Comparison of ENCODE assay signal across 16 cellular contexts in genomic region chr15:60212536-60212935, GRCh38.
A peak's percentile ranks its signal among the peaks of the same experiment; 100 is the strongest.
DNase-seq lines count a peak whose midpoint lies in the region; ATAC-seq and TF ChIP-seq lines count a peak whose summit lies in the region.
"Had no signal": no experiment of that assay in that cellular context is flagged by ENCODE, and none has a peak within 500 bp of the region (broad histone marks: within the 10 kb centered on the region; RNA-seq: fewer than 3 reads in every experiment).

No MANE protein-coding gene starts in this region.

- intact Hi-C loops in prostate gland (cut with DNase I) = no loop called here

- no peak overlapping the region for H3K4me3 ChIP-seq in GM23248
- no peak overlapping the region for H3K4me3 ChIP-seq in prostate gland
- H3K4me3 ChIP-seq: lower lobe of right lung, smooth muscle cell, thoracic aorta had no signal

- H2AFZ ChIP-seq in GM23248 = no peak overlapping the region

- in situ Hi-C loops in GM23248 (cut with MboI) = no loop called here

- H3K9me3 ChIP-seq in GM23248 (ENCODE audit: low read depth) = no peaks in the 10 kb centered on the region
- no peaks in the 10 kb centered on the region for H3K9me3 ChIP-seq in prostate gland
- H3K9me3 ChIP-seq: lower lobe of right lung, thoracic aorta had no signal

- ATAC-seq in GM21423 (IDR thresholded peaks at IDR 0.05; ENCODE audit: unreplicated experiment) = no peak
- ATAC-seq: activated CD4-positive, alpha-beta T cell treated with anti-CD3 and anti-CD28 coated beads for 36 hours; activated T-cell treated with anti-CD3 and anti-CD28 coated beads, Interleukin-2, amount 50 U/mL, for 72 hours; lower lobe of right lung had no signal

- H3K9me2 ChIP-seq in GM23248 (ENCODE audit: insufficient read depth) = no peaks in the 10 kb centered on the region

- no peak for TF ChIP-seq POLR2A in prostate gland (IDR thresholded peaks at IDR 0.05)

- peak; percentile 28 for DNase-seq in GM23248
- peak; percentile 73 for DNase-seq in M059J (ENCODE audit: low read depth)
- peak; percentile 48 for DNase-seq in astrocyte of the hippocampus (ENCODE audit: low read depth, low spot score)
- peak; percentile 36 for DNase-seq in non-pigmented ciliary epithelial cell (ENCODE audit: low read depth)
- DNase-seq in NCI-H510A treated with DMSO at 0.1 percent for 48 hours (lab: John Stamatoyannopoulos, UW) = no peak
- DNase-seq in prostate gland (ENCODE audit: low spot score) = no peak
- DNase-seq: activated CD4-positive, alpha-beta T cell treated with anti-CD3 and anti-CD28 coated beads for 36 hours; activated T-cell treated with anti-CD3 and anti-CD28 coated beads, Interleukin-2, amount 50 U/mL, for 72 hours; anterior cingulate cortex; effector memory CD4-positive, alpha-beta T cell; head of caudate nucleus; lower lobe of right lung; MV-4-11 had no signal

- H3K36me3 ChIP-seq in GM23248 (ENCODE audit: low read depth) (no peaks in the 10 kb centered on the region), prostate gland (no peaks in the 10 kb centered on the region)
- H3K36me3 ChIP-seq: lower lobe of right lung, thoracic aorta had no signal

- no peaks in the 10 kb centered on the region for H3K4me1 ChIP-seq in GM23248 (ENCODE audit: insufficient read depth)
- no peaks in the 10 kb centered on the region for H3K4me1 ChIP-seq in prostate gland (replicated peaks)
- H3K4me1 ChIP-seq: lower lobe of right lung had no signal

- no peak for TF ChIP-seq CTCF in prostate gland (IDR thresholded peaks at IDR 0.05)

- no peaks in the 10 kb centered on the region for H4K20me1 ChIP-seq in GM23248 (ENCODE audit: insufficient read depth)

- no peaks in the 10 kb centered on the region for H3K79me2 ChIP-seq in GM23248 (ENCODE audit: insufficient read depth)

- H3K27me3 ChIP-seq in GM23248 (replicated peaks; ENCODE audit: insufficient read depth) (peaks cover 8% of the 10 kb centered on the region; the same call in 1 of the 2 replicates), prostate gland (replicated peaks; ENCODE audit: insufficient read depth) (no peaks in the 10 kb centered on the region)

- H3F3A ChIP-seq in GM23248 (ENCODE audit: insufficient read depth) = no peaks in the 10 kb centered on the region

- H3K27ac ChIP-seq in GM23248 = no peak overlapping the region
- H3K27ac ChIP-seq in prostate gland = no peak overlapping the region
- H3K27ac ChIP-seq: lower lobe of right lung, thoracic aorta had no signal

- no peak overlapping the region for H3K4me2 ChIP-seq in GM23248 (ENCODE audit: unreplicated experiment)
- H3K4me2 ChIP-seq: smooth muscle cell had no signal

- 18 to 21% methylated on average over 4 of the region's 4 CpGs for WGBS in GM23248 (ENCODE audit: low coverage in 1 of 2, low lambda C conversion rate in 2 of 2, missing lambda C conversion rate in 2 of 2), 2 experiments
- WGBS in prostate gland = 68% methylated on average over 4 of the region's 4 CpGs

- no peak overlapping the region for H3K9ac ChIP-seq in GM23248

Comparison
In these comparisons a context has a peak if more than half of its experiments do, and no peak if none do; other contexts are left out.
1. DNase-seq: peak in GM23248 (single experiment), M059J (single experiment), astrocyte of the hippocampus (single experiment) and non-pigmented ciliary epithelial cell (single experiment); none in NCI-H510A treated with DMSO at 0.1 percent for 48 hours (single experiment) and prostate gland (single experiment).